8 cellular contexts compared by ENCODE assay signal in the genomic region with DNA sequence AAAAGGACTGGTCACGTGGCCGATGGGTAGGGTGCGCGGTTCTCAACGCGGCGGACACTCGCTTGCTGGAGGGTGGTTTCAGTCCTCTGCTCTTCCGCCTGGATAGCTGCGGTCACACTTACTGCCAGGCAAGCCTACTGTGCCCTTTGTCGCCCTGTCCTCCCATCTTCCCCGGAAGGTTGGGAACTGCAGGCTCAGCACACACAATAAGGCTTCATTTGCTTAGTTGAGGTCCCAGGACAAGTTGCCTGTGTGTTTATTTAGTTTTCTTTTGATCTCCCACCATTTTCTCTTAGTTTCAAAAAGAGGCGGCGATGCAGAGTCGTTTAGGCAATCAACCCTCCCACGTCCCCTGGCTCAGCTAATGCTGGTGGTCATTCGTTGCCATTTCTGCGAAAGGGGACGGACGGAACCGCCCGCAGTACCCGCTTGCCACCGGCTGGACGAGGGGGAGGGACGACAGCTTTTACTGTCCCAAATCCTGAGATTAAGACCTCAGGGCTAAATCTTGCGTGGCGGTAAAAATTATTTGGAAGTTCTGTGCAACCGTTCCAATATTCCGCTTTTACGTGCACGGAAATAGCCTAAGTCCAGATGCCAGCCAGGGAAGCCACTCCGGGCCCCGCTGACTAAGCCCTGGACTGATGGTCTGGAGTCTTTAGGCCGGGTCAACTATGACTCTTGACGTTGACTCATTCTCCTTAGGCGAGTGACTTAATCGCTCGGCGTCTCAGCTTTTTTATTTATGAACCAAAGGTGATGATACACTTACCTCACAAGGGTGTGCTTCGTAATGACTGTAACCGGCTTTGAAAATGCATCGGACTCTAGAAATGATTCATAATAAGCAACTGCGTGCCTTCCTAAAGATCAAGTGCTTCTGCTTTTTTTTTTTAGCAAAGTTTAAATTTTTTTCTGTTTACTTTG. TPM values are rescaled to one million over a fixed set of nuclear protein-coding genes. Genes with fewer than 3 reads are reported as not detected.
DNase-seq lines count a peak whose midpoint lies in the region; ATAC-seq lines count a peak whose summit lies in the region.

No MANE protein-coding gene starts in this region.

- H3K27me3 ChIP-seq in BLaER1 treated with 17β-estradiol and CSF1 and Interleukin-3, amounts not matched to agents 10 nM and 100 nM: no peaks in the 10 kb centered on the region

- peak overlapping the region; percentile 82 to 99 (median 98) for H3K27ac ChIP-seq in BLaER1 treated with 17β-estradiol and CSF1 and Interleukin-3, amounts not matched to agents 10 nM and 100 nM
- H3K27ac ChIP-seq in SK-N-MC: peak overlapping the region; percentile 76
- H3K27ac ChIP-seq in urinary bladder (ENCODE audit: low read depth): peak overlapping the region; percentile 89

- peak overlapping the region; percentile 79 to 91 (median 84) for H3K4me2 ChIP-seq in BLaER1 treated with 17β-estradiol and CSF1 and Interleukin-3, amounts not matched to agents 10 nM and 100 nM

- peaks cover 28 to 69% (median 43%) of the 10 kb centered on the region in 10 experiments for H3K4me1 ChIP-seq in BLaER1 treated with 17β-estradiol and CSF1 and Interleukin-3, amounts not matched to agents 10 nM and 100 nM
- H3K4me1 ChIP-seq in urinary bladder (ENCODE audit: insufficient read depth): no peaks in the 10 kb centered on the region

- intact Hi-C loops in Right ventricle myocardium superior (cut with DNase I): loop anchor here (10.0 kb wide), 1 partner anchor 155 kb away; a partner anchor contains a TSS

- H3K4me3 Mint-ChIP-seq in activated naive CD4-positive, alpha-beta T cell treated with anti-CD3 and anti-CD28 coated beads, Interleukin-2, amount 50 U/mL, for 24 hours: peak overlapping the region; percentile 97

- peak overlapping the region; percentile 99 for H3K27ac Mint-ChIP-seq in activated naive CD4-positive, alpha-beta T cell treated with anti-CD3 and anti-CD28 coated beads, Interleukin-2, amount 50 U/mL, for 24 hours

- H3K4me3 ChIP-seq in BLaER1 treated with 17β-estradiol and CSF1 and Interleukin-3, amounts not matched to agents 10 nM and 100 nM: peak overlapping the region; percentile 86 to 99 (median 95)
- H3K4me3 ChIP-seq in SK-N-MC (peak overlapping the region; percentile 100), urinary bladder (ENCODE audit: low read depth, low read length) (peak overlapping the region; percentile 57)

- peaks cover 11 to 25% (median 18%) of the 10 kb centered on the region in 11 experiments for H3K36me3 ChIP-seq in BLaER1 treated with 17β-estradiol and CSF1 and Interleukin-3, amounts not matched to agents 10 nM and 100 nM
- peaks cover 30% of the 10 kb centered on the region for H3K36me3 ChIP-seq in SK-N-MC (ENCODE audit: insufficient read depth, low read length)
- no peaks in the 10 kb centered on the region for H3K36me3 ChIP-seq in urinary bladder (ENCODE audit: insufficient read depth)

- 8% methylated on average over 44 of the region's 44 CpGs for WGBS in urinary bladder

- H4K20me1 ChIP-seq in BLaER1 treated with 17β-estradiol and CSF1 and Interleukin-3, amounts not matched to agents 10 nM and 100 nM: peaks cover 29 to 39% (median 34%) of the 10 kb centered on the region in 11 experiments; a peak in 21 of 22 replicates

- H3K9ac ChIP-seq in BLaER1 treated with 17β-estradiol and CSF1 and Interleukin-3, amounts not matched to agents 10 nM and 100 nM: peak overlapping the region; percentile 88 to 99 (median 98)
- peak overlapping the region; percentile 81 for H3K9ac ChIP-seq in SK-N-MC (ENCODE audit: insufficient read length)

- H3K36me3 Mint-ChIP-seq in activated naive CD4-positive, alpha-beta T cell treated with anti-CD3 and anti-CD28 coated beads, Interleukin-2, amount 50 U/mL, for 24 hours: peaks cover 4% of the 10 kb centered on the region

- H3K4me1 Mint-ChIP-seq in activated naive CD4-positive, alpha-beta T cell treated with anti-CD3 and anti-CD28 coated beads, Interleukin-2, amount 50 U/mL, for 24 hours: peaks cover 42% of the 10 kb centered on the region

- ATAC-seq in GM19324 (IDR thresholded peaks at IDR 0.05; ENCODE audit: low FRiP score, unreplicated experiment) (peak; percentile 65), HG03442 (IDR thresholded peaks at IDR 0.05; ENCODE audit: unreplicated experiment) (peak; percentile 51), Right ventricle myocardium superior (ENCODE audit: poor library complexity) (peak; percentile 67)

- H3K9me3 ChIP-seq in BLaER1 treated with 17β-estradiol and CSF1 and Interleukin-3, amounts not matched to agents 10 nM and 100 nM (replicated peaks in 1 of 11): peaks cover 0 to 29% (median 20%) of the 10 kb centered on the region in 11 experiments; a peak in 16 of 22 replicates
- peaks cover 20% of the 10 kb centered on the region; the same call in 1 of the 2 replicates for H3K9me3 ChIP-seq in SK-N-MC (ENCODE audit: low read depth, low read length)

- DNase-seq in SK-N-MC (ENCODE audit: low read depth, low spot score) (no peak), Right ventricle myocardium superior (peak; percentile 64), pons (ENCODE audit: low spot score) (peak; percentile 70)

- no peaks in the 10 kb centered on the region for H3K9me3 Mint-ChIP-seq in activated naive CD4-positive, alpha-beta T cell treated with anti-CD3 and anti-CD28 coated beads, Interleukin-2, amount 50 U/mL, for 24 hours

- no peaks in the 10 kb centered on the region for H3K27me3 Mint-ChIP-seq in activated naive CD4-positive, alpha-beta T cell treated with anti-CD3 and anti-CD28 coated beads, Interleukin-2, amount 50 U/mL, for 24 hours

RNA-seq across cellular contexts. Expression of a gene that starts 0.7 kb away (rescaled TPM):
- total RNA-seq in Right ventricle myocardium superior (50.3 TPM), urinary bladder (143 TPM)
- polyA plus RNA-seq in urinary bladder: 48.9 TPM
